Comparison of ENCODE assay signal across 9 cellular contexts in genomic region chr2:164599954-164600589, GRCh38. TPM values are rescaled to one million over a fixed set of nuclear protein-coding genes. Genes with fewer than 3 reads are reported as not detected.
DNase-seq lines count a peak whose midpoint lies in the region; ATAC-seq, FAIRE-seq and TF ChIP-seq lines count a peak whose summit lies in the region.
"Had no signal": no experiment of that assay in that cellular context is flagged by ENCODE, and none has a peak within 500 bp of the region (broad histone marks: within the 10 kb centered on the region; RNA-seq: fewer than 3 reads in every experiment).

No MANE protein-coding gene starts in this region.

- H3K4me3 Mint-ChIP-seq in CD8-positive, alpha-beta T cell = no peak overlapping the region

- H3K4me1 Mint-ChIP-seq in CD8-positive, alpha-beta T cell (ENCODE audit: low read depth) = no peaks in the 10 kb centered on the region

- peak; percentile 99 for TF ChIP-seq CTCF in D721Med (IDR thresholded peaks at IDR 0.05; ENCODE audit: insufficient read depth, missing control alignments)
- peak; percentile 83 for TF ChIP-seq CTCF in astrocyte of the cerebellum (IDR thresholded peaks at IDR 0.05; ENCODE audit: low read depth, low read length, missing control alignments)
- no peak for TF ChIP-seq CTCF in CD8-positive, alpha-beta T cell (IDR thresholded peaks at IDR 0.05)

- no peaks in the 10 kb centered on the region for H3K9me3 ChIP-seq in CD8-positive, alpha-beta T cell (ENCODE audit: low read length)

- no peak overlapping the region for H3K27ac ChIP-seq in CD8-positive, alpha-beta T cell (ENCODE audit: low read depth, low read length)

- no peaks in the 10 kb centered on the region for H3K4me1 ChIP-seq in CD8-positive, alpha-beta T cell (ENCODE audit: insufficient read depth, low read length)

- DNase-seq in D721Med (ENCODE audit: insufficient read length, low spot score) (no peak), NCI-H345 treated with DMSO at 0.1 percent for 48 hours (lab: John Stamatoyannopoulos, UW; ENCODE audit: unreplicated experiment) (peak; percentile 48), astrocyte of the cerebellum (ENCODE audit: low read depth) (peak; percentile 73), iris pigment epithelial cell (ENCODE audit: low read depth) (peak; percentile 82), activated gamma-delta T cell treated with Interleukin-2 at 50 U/mL for 16 hours (no peak)
- no peak for DNase-seq in CD8-positive, alpha-beta T cell

- CTCF ChIA-PET in CD8-positive, alpha-beta T cell (lab: Charles Lee) = no interaction called here

- H3K27me3 Mint-ChIP-seq in CD8-positive, alpha-beta T cell (ENCODE audit: low read depth) = no peaks in the 10 kb centered on the region

- H3K36me3 Mint-ChIP-seq in CD8-positive, alpha-beta T cell = no peaks in the 10 kb centered on the region

- POLR2A ChIA-PET in CD8-positive, alpha-beta T cell (lab: Charles Lee) = no interaction called here

- intact Hi-C loops in CD8-positive, alpha-beta T cell (cut with DNase I, micrococcal nuclease) = no loop called here

- H3K27me3 ChIP-seq in CD8-positive, alpha-beta T cell (ENCODE audit: insufficient read depth, low read length) = no peaks in the 10 kb centered on the region

- no peaks in the 10 kb centered on the region for H3K36me3 ChIP-seq in CD8-positive, alpha-beta T cell (ENCODE audit: insufficient read depth, low read length)

- H3K9me3 Mint-ChIP-seq in CD8-positive, alpha-beta T cell = peaks cover 5% of the 10 kb centered on the region

- no peak overlapping the region for H3K4me3 ChIP-seq in astrocyte of the cerebellum (ENCODE audit: low read depth, low read length)
- H3K4me3 ChIP-seq in CD8-positive, alpha-beta T cell (ENCODE audit: low read depth, low read length) = no peak overlapping the region

- in situ Hi-C loops in astrocyte of the cerebellum (cut with HindIII; ENCODE audit: low sequenced_read_pairs) = no loop called here

- FAIRE-seq in D721Med (lab: Jason Lieb, UNC) = peak; percentile 81

- no peak overlapping the region for H3K27ac Mint-ChIP-seq in CD8-positive, alpha-beta T cell

- peak; percentile 99 for ATAC-seq in GM19438 (IDR thresholded peaks at IDR 0.05; ENCODE audit: low read depth, unreplicated experiment)
- peak; percentile 99 for ATAC-seq in HG03342 (IDR thresholded peaks at IDR 0.05; ENCODE audit: unreplicated experiment)
- ATAC-seq in CD8-positive, alpha-beta T cell = no peak

RNA-seq across cellular contexts. Expression of gene GRB14, which starts 21.2 kb away (rescaled TPM):
- total RNA-seq in CD8-positive, alpha-beta T cell = not detected
- total RNA-seq: activated CD8-positive, alpha-beta memory T cell treated with anti-CD3 and anti-CD28 coated beads for 36 hours had no signal

Comparison
In these comparisons a context has a peak if more than half of its experiments do, and no peak if none do; other contexts are left out.
1. DNase-seq: peak in NCI-H345 treated with DMSO at 0.1 percent for 48 hours (single experiment), astrocyte of the cerebellum (single experiment) and iris pigment epithelial cell (single experiment); none in D721Med (single experiment), activated gamma-delta T cell treated with Interleukin-2 at 50 U/mL for 16 hours (single experiment) and CD8-positive, alpha-beta T cell (0 of 7).